ENCODE assay signal across 11 cellular contexts in genomic region chr19:50477751-50478515, GRCh38. TPM values are rescaled to one million over a fixed set of nuclear protein-coding genes. Genes with fewer than 3 reads are reported as not detected.
A peak's percentile ranks its signal among the peaks of the same experiment; 100 is the strongest.
DNase-seq lines count a peak whose midpoint lies in the region; ATAC-seq and TF ChIP-seq lines count a peak whose summit lies in the region.
"Had no signal": no experiment of that assay in that cellular context is flagged by ENCODE, and none has a peak within 500 bp of the region (broad histone marks: within the 10 kb centered on the region; RNA-seq: fewer than 3 reads in every experiment).

No MANE protein-coding gene starts in this region.

- no peaks in the 10 kb centered on the region for H3F3A ChIP-seq in PC-3 (ENCODE audit: low read length, unreplicated experiment)

- intact Hi-C loops in PC-3 (cut with micrococcal nuclease): no loop called here

- no peak for ATAC-seq in PC-3

- POLR2A ChIA-PET in PC-3 (lab: Charles Lee; ENCODE audit: unreplicated experiment): interaction anchor here (0.7 kb wide), 1 partner anchor 9 kb away, joined by 5 read pairs; no protein-coding TSS in a partner anchor

- DNase-seq in T-helper 2 cell treated with Interferon-gamma antibody and Interleukin-4, amounts not matched to agents 5 μg/mL and 100 μg/mL, for 36 hours (ENCODE audit: low spot score): no peak
- DNase-seq in T-helper 2 cell (no peak), PC-3 (no peak), fibroblast of lung (ENCODE audit: low read depth in 2 of 2) (no peak), cerebellum (ENCODE audit: low spot score) (no peak), HT-29 (ENCODE audit: low spot score) (no peak), NCI-H1417 treated with DMSO at 0.1 percent for 48 hours (lab: John Stamatoyannopoulos, UW) (no peak)
- DNase-seq: effector CD4-positive, alpha-beta T cell had no signal

- peaks cover 27% of the 10 kb centered on the region for H3K36me3 Mint-ChIP-seq in T-helper 2 cell treated with Interferon-gamma antibody and Interleukin-4, amounts not matched to agents 5 μg/mL and 100 μg/mL, for 36 hours (ENCODE audit: low read depth)

- H3K27me3 ChIP-seq in PC-3 (ENCODE audit: low read length) (no peaks in the 10 kb centered on the region), fibroblast of lung (ENCODE audit: control insufficient read depth, insufficient read depth, low read length) (no peaks in the 10 kb centered on the region), skeletal muscle satellite cell (ENCODE audit: control insufficient read depth, insufficient read depth, low read length) (no peaks in the 10 kb centered on the region)

- H4K20me1 ChIP-seq in PC-3 (ENCODE audit: low read length): peaks cover 21% of the 10 kb centered on the region
- H4K20me1 ChIP-seq in fibroblast of lung (ENCODE audit: control insufficient read depth, extremely low read depth, insufficient read depth, low read length): no peaks in the 10 kb centered on the region

- H2AFZ ChIP-seq in PC-3 (ENCODE audit: low read length) (no peak overlapping the region), fibroblast of lung (ENCODE audit: low read length) (no peak overlapping the region)

- H3K9me3 Mint-ChIP-seq in T-helper 2 cell treated with Interferon-gamma antibody and Interleukin-4, amounts not matched to agents 5 μg/mL and 100 μg/mL, for 36 hours: no peaks in the 10 kb centered on the region

- peaks cover 8% of the 10 kb centered on the region for H3K4me1 ChIP-seq in PC-3 (ENCODE audit: insufficient read depth, low read length)
- H3K4me1 ChIP-seq in fibroblast of lung (ENCODE audit: control insufficient read depth, extremely low read depth, insufficient read depth, low read length): no peaks in the 10 kb centered on the region
- H3K4me1 ChIP-seq in skeletal muscle satellite cell (ENCODE audit: control insufficient read depth, insufficient read depth, low read length): peaks cover 7% of the 10 kb centered on the region

- H3K4me1 Mint-ChIP-seq in T-helper 2 cell treated with Interferon-gamma antibody and Interleukin-4, amounts not matched to agents 5 μg/mL and 100 μg/mL, for 36 hours (ENCODE audit: low read depth): peaks cover 7% of the 10 kb centered on the region

- H3K4me3 ChIP-seq in PC-3 (ENCODE audit: low read length) (peak overlapping the region; percentile 86; the same call in 1 of the 2 replicates), fibroblast of lung (replicated peaks in 1 of 4; ENCODE audit: control extremely low read depth in 1 of 4, insufficient read depth in 1 of 4, low read depth in 3 of 4, low read length in 4 of 4) (peak overlapping the region in 1 of 4 experiments; percentile 96), skeletal muscle satellite cell (ENCODE audit: low read length) (no peak overlapping the region)

- CTCF ChIA-PET in PC-3 (lab: Charles Lee): no interaction called here

- H3K4me2 ChIP-seq in PC-3 (ENCODE audit: low read length): peak overlapping the region; percentile 91
- peak overlapping the region; percentile 69 for H3K4me2 ChIP-seq in fibroblast of lung (ENCODE audit: extremely low read depth, insufficient read depth, low read length)
- peak overlapping the region; percentile 91 for H3K4me2 ChIP-seq in skeletal muscle satellite cell (ENCODE audit: low read length)

- H3K9ac ChIP-seq in PC-3 (ENCODE audit: low read length): no peak overlapping the region
- no peak overlapping the region for H3K9ac ChIP-seq in fibroblast of lung (ENCODE audit: insufficient read depth, low read length)
- no peak overlapping the region for H3K9ac ChIP-seq in skeletal muscle satellite cell (ENCODE audit: low read depth, low read length)

- peak overlapping the region; percentile 53 for H3K27ac Mint-ChIP-seq in T-helper 2 cell treated with Interferon-gamma antibody and Interleukin-4, amounts not matched to agents 5 μg/mL and 100 μg/mL, for 36 hours

- H3K27ac ChIP-seq in PC-3 (ENCODE audit: low read length): no peak overlapping the region
- H3K27ac ChIP-seq in fibroblast of lung (ENCODE audit: insufficient read depth, low read length): no peak overlapping the region
- H3K27ac ChIP-seq: prostate gland had no signal

- H3K9me3 ChIP-seq in PC-3 (ENCODE audit: low read length) (no peaks in the 10 kb centered on the region), fibroblast of lung (ENCODE audit: control insufficient read depth, insufficient read depth, low read depth, low read length) (no peaks in the 10 kb centered on the region), skeletal muscle satellite cell (replicated peaks; ENCODE audit: low read length) (no peaks in the 10 kb centered on the region)
- H3K9me3 ChIP-seq: prostate gland had no signal

- H3K79me2 ChIP-seq in PC-3 (ENCODE audit: low read length): peaks cover 31% of the 10 kb centered on the region
- peaks cover 8% of the 10 kb centered on the region for H3K79me2 ChIP-seq in fibroblast of lung (ENCODE audit: control insufficient read depth, insufficient read depth, low read length)

- no peaks in the 10 kb centered on the region for H3K27me3 Mint-ChIP-seq in T-helper 2 cell treated with Interferon-gamma antibody and Interleukin-4, amounts not matched to agents 5 μg/mL and 100 μg/mL, for 36 hours (ENCODE audit: low read depth)

- no TSS peak for BruUV-seq in PC-3 (replicated peaks; lab: Mats Ljungman, UMichigan)

- H3K9me2 ChIP-seq in PC-3 (replicated peaks; ENCODE audit: low read length): no peaks in the 10 kb centered on the region

- H3K4me3 Mint-ChIP-seq in T-helper 2 cell treated with Interferon-gamma antibody and Interleukin-4, amounts not matched to agents 5 μg/mL and 100 μg/mL, for 36 hours: peak overlapping the region; percentile 99

- H3K36me3 ChIP-seq in PC-3 (ENCODE audit: low read depth, low read length) (peaks cover 28% of the 10 kb centered on the region), fibroblast of lung (ENCODE audit: control insufficient read depth, insufficient read depth, low read length) (peaks cover 9% of the 10 kb centered on the region), skeletal muscle satellite cell (ENCODE audit: insufficient read depth, low read length) (peaks cover 10% of the 10 kb centered on the region)

- TF ChIP-seq CTCF in PC-3 (conservative IDR thresholded peaks at IDR 0.05; ENCODE audit: low read depth, low read length) (no peak), fibroblast of lung (conservative IDR thresholded peaks at IDR 0.05 in 1 of 2, IDR thresholded peaks at IDR 0.05 in 1 of 2; ENCODE audit: low read depth in 1 of 2, low read length in 2 of 2) (no peak)

RNA-seq across cellular contexts. Expression of gene GARIN5A, which starts 1.3 kb away (rescaled TPM):
- total RNA-seq in PC-3 (2014; rRNA removed) (3.5 and 6.2 TPM in 2 replicates), fibroblast of lung (0.51 and 0.66 TPM in 2 replicates), cerebellum (2.4 TPM)
- 0.11 and 0.24 TPM in 2 replicates for polyA plus RNA-seq in fibroblast of lung
- 0.40 and 0.76 TPM in 2 replicates for polyA plus RNA-seq in fibroblast of lung (2012)
- 0.31 TPM in 1 of 2 replicates, not detected in the other for polyA minus RNA-seq in fibroblast of lung (ENCODE audit: low replicate concordance)
- total RNA-seq in skeletal muscle satellite cell (2012; rRNA removed): under 0.01 and 0.25 TPM in 2 replicates
- 2.8 and 6.5 TPM in 2 replicates for total RNA-seq in HT-29 (2014; rRNA removed; shearing (Covaris generic))

RNA-seq across cellular contexts. Expression of gene EMC10, which starts 1.6 kb away (rescaled TPM):
- total RNA-seq in PC-3 (2014; rRNA removed): 228 and 286 TPM in 2 replicates
- 24.1 and 40.8 TPM in 2 replicates for total RNA-seq in fibroblast of lung
- 37.5 and 42.7 TPM in 2 replicates for polyA plus RNA-seq in fibroblast of lung
- 68.6 and 69.4 TPM in 2 replicates for polyA plus RNA-seq in fibroblast of lung (2012)
- polyA minus RNA-seq in fibroblast of lung (ENCODE audit: low replicate concordance): 9.4 and 11.7 TPM in 2 replicates
- 42.8 and 46.9 TPM in 2 replicates for total RNA-seq in skeletal muscle satellite cell (2012; rRNA removed)
- 42.2 TPM for total RNA-seq in cerebellum
- total RNA-seq in HT-29 (2014; rRNA removed; shearing (Covaris generic)): 324 and 336 TPM in 2 replicates

RNA-seq across cellular contexts. Expression of gene JOSD2, which starts 33.1 kb away (rescaled TPM):
- total RNA-seq in PC-3 (2014; rRNA removed) (60.8 and 71.5 TPM in 2 replicates), fibroblast of lung (38.3 and 48.6 TPM in 2 replicates), cerebellum (3.2 TPM)
- polyA plus RNA-seq in fibroblast of lung: 16.3 and 17.3 TPM in 2 replicates
- 61.2 and 65.0 TPM in 2 replicates for polyA plus RNA-seq in fibroblast of lung (2012)
- polyA minus RNA-seq in fibroblast of lung (ENCODE audit: low replicate concordance): 6.2 and 15.5 TPM in 2 replicates
- 50.2 and 50.4 TPM in 2 replicates for total RNA-seq in skeletal muscle satellite cell (2012; rRNA removed)
- 89.2 and 92.5 TPM in 2 replicates for total RNA-seq in HT-29 (2014; rRNA removed; shearing (Covaris generic))

RNA-seq across cellular contexts. Expression of gene ASPDH, which starts 35.8 kb away (rescaled TPM):
- total RNA-seq in PC-3 (2014; rRNA removed) (not detected in 2 replicates), fibroblast of lung (not detected in 2 replicates), cerebellum (2.1 TPM)
- polyA plus RNA-seq in fibroblast of lung: not detected in 2 replicates
- polyA plus RNA-seq in fibroblast of lung (2012): not detected in 2 replicates
- polyA minus RNA-seq in fibroblast of lung (ENCODE audit: low replicate concordance): not detected in 2 replicates
- total RNA-seq in skeletal muscle satellite cell (2012; rRNA removed): not detected in 2 replicates
- not detected in 2 replicates for total RNA-seq in HT-29 (2014; rRNA removed; shearing (Covaris generic))
- total RNA-seq: A172, prostate gland had no signal

RNA-seq across cellular contexts. Expression of gene MYBPC2, which starts 45.2 kb away (rescaled TPM):
- not detected in 2 replicates for total RNA-seq in PC-3 (2014; rRNA removed)
- under 0.01 and 0.26 TPM in 2 replicates for total RNA-seq in fibroblast of lung
- 0.02 TPM in 1 of 2 replicates, not detected in the other for polyA plus RNA-seq in fibroblast of lung
- not detected in 2 replicates for polyA plus RNA-seq in fibroblast of lung (2012)
- not detected in 2 replicates for polyA minus RNA-seq in fibroblast of lung (ENCODE audit: low replicate concordance)
- 1.7 TPM in 1 of 2 replicates, not detected in the other for total RNA-seq in skeletal muscle satellite cell (2012; rRNA removed)
- total RNA-seq in cerebellum: 0.18 TPM
- 0.05 TPM in 1 of 2 replicates, not detected in the other for total RNA-seq in HT-29 (2014; rRNA removed; shearing (Covaris generic))
- total RNA-seq: A172 had no signal
